In the genomic region with DNA sequence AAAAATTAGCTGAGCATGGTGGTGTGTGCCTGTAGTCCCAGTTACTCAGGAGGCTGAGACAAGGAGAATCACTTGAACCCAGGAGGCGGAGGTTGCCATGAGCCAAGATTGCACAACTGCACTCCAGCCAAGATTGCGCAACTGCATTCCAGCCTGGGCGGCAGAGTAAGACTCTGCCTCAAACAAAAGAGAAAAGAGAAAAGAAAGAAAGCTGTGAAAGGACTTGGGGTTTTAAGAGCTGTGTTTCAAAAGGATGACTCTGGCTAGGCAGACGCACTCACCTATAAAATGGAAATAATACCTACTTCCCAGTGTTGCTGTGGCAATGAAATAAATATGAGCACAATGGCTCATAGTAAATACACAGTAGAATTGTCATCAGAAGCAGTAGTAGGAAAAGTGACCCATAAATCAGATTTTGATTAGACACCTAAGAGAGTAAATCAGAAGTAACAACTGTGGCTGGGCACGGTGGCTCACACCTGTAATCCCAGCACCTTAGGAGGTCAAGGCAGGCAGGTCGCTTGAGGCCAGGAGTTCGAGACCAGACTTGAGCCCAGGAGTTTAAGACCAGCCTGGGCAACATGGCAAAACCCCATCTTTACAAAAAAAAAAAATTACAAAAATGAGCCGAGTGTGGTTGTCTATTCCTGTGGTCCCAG, we compare ENCODE assay signal across 9 cellular contexts. TPM values are rescaled to one million over a fixed set of nuclear protein-coding genes. Genes with fewer than 3 reads are reported as not detected.
DNase-seq lines count a peak whose midpoint lies in the region; ATAC-seq and TF ChIP-seq lines count a peak whose summit lies in the region.
"Had no signal": no experiment of that assay in that cellular context is flagged by ENCODE, and none has a peak within 500 bp of the region (broad histone marks: within the 10 kb centered on the region; RNA-seq: fewer than 3 reads in every experiment).

No MANE protein-coding gene starts in this region.

- H3K4me1 ChIP-seq in hepatocyte (ENCODE audit: insufficient read depth) = peaks cover 7% of the 10 kb centered on the region
- H3K4me1 ChIP-seq: SJSA1 had no signal

- no peak overlapping the region for H2AFZ ChIP-seq in hepatocyte

- 68% methylated on average over 8 of the region's 8 CpGs for WGBS in hepatocyte (ENCODE audit: low lambda C conversion rate, missing lambda C conversion rate)

- H3K27me3 Mint-ChIP-seq in natural killer cell (ENCODE audit: low read depth in 2 of 2) = peaks cover 7 to 8% of the 10 kb centered on the region in 2 donors
- peaks cover 2% of the 10 kb centered on the region for H3K27me3 Mint-ChIP-seq in activated T-helper 1 cell treated with anti-CD3 and anti-CD28 coated beads, Interleukin-12 subunit alpha, Interleukin-12 subunit beta, Interleukin-2, Interleukin-4 antibody, amounts not matched to agents 30 ng/mL and 10 ng/mL and 1 ng/mL, durations not matched to agents 14 hours and 24 hours and 36 hours (ENCODE audit: insufficient read depth)

- no peak overlapping the region for H3K4me3 ChIP-seq in hepatocyte
- H3K4me3 ChIP-seq: SJSA1 had no signal

- no peaks in the 10 kb centered on the region for H3K9me3 Mint-ChIP-seq in natural killer cell
- no peaks in the 10 kb centered on the region for H3K9me3 Mint-ChIP-seq in activated T-helper 1 cell treated with anti-CD3 and anti-CD28 coated beads, Interleukin-12 subunit alpha, Interleukin-12 subunit beta, Interleukin-2, Interleukin-4 antibody, amounts not matched to agents 30 ng/mL and 10 ng/mL and 1 ng/mL, durations not matched to agents 14 hours and 24 hours and 36 hours

- no peaks in the 10 kb centered on the region for H3K4me1 Mint-ChIP-seq in natural killer cell
- no peaks in the 10 kb centered on the region for H3K4me1 Mint-ChIP-seq in activated T-helper 1 cell treated with anti-CD3 and anti-CD28 coated beads, Interleukin-12 subunit alpha, Interleukin-12 subunit beta, Interleukin-2, Interleukin-4 antibody, amounts not matched to agents 30 ng/mL and 10 ng/mL and 1 ng/mL, durations not matched to agents 14 hours and 24 hours and 36 hours (ENCODE audit: low read depth)

- no peaks in the 10 kb centered on the region for H3K36me3 Mint-ChIP-seq in natural killer cell
- H3K36me3 Mint-ChIP-seq in activated T-helper 1 cell treated with anti-CD3 and anti-CD28 coated beads, Interleukin-12 subunit alpha, Interleukin-12 subunit beta, Interleukin-2, Interleukin-4 antibody, amounts not matched to agents 30 ng/mL and 10 ng/mL and 1 ng/mL, durations not matched to agents 14 hours and 24 hours and 36 hours (ENCODE audit: low read depth) = no peaks in the 10 kb centered on the region

- ATAC-seq in natural killer cell = no peak

- no peak overlapping the region for H3K27ac Mint-ChIP-seq in natural killer cell
- H3K27ac Mint-ChIP-seq in activated T-helper 1 cell treated with anti-CD3 and anti-CD28 coated beads, Interleukin-12 subunit alpha, Interleukin-12 subunit beta, Interleukin-2, Interleukin-4 antibody, amounts not matched to agents 30 ng/mL and 10 ng/mL and 1 ng/mL, durations not matched to agents 14 hours and 24 hours and 36 hours = no peak overlapping the region

- peak; percentile 60 for DNase-seq in SIG-M5 treated with dmso at 0.1 percent for 504 hours (lab: John Stamatoyannopoulos, UW; ENCODE audit: unreplicated experiment)
- no peak for DNase-seq in SIG-M5 (lab: John Stamatoyannopoulos, UW)
- DNase-seq in SKM-1 (lab: John Stamatoyannopoulos, UW; ENCODE audit: unreplicated experiment) = peak; percentile 40
- peak; percentile 67 for DNase-seq in hepatocyte (ENCODE audit: low spot score)
- peak; percentile 67 for DNase-seq in ureter (ENCODE audit: low spot score)
- DNase-seq in natural killer cell = no peak
- DNase-seq in activated T-helper 1 cell treated with anti-CD3 and anti-CD28 coated beads, Interleukin-12 subunit alpha, Interleukin-12 subunit beta, Interleukin-2, Interleukin-4 antibody, amounts not matched to agents 30 ng/mL and 10 ng/mL and 1 ng/mL, durations not matched to agents 14 hours and 24 hours and 36 hours (ENCODE audit: low spot score) = no peak
- DNase-seq in stimulated activated CD4-positive, alpha-beta T cell treated with anti-CD3 and anti-CD28 coated beads, Interleukin-4, amount 100 ng/mL, for 4 hours = no peak

- H3K4me3 Mint-ChIP-seq in natural killer cell = no peak overlapping the region
- no peak overlapping the region for H3K4me3 Mint-ChIP-seq in activated T-helper 1 cell treated with anti-CD3 and anti-CD28 coated beads, Interleukin-12 subunit alpha, Interleukin-12 subunit beta, Interleukin-2, Interleukin-4 antibody, amounts not matched to agents 30 ng/mL and 10 ng/mL and 1 ng/mL, durations not matched to agents 14 hours and 24 hours and 36 hours

- peak overlapping the region; percentile 81 for H3K27ac ChIP-seq in hepatocyte
- H3K27ac ChIP-seq: SJSA1 had no signal

- H3K36me3 ChIP-seq in hepatocyte (replicated peaks; ENCODE audit: insufficient read depth, low read depth) = no peaks in the 10 kb centered on the region
- H3K36me3 ChIP-seq: SJSA1 had no signal

- no peaks in the 10 kb centered on the region for H3K79me2 ChIP-seq in hepatocyte

- H4K20me1 ChIP-seq in hepatocyte (ENCODE audit: insufficient read depth, poor library complexity, severe bottlenecking) = no peaks in the 10 kb centered on the region

- peak overlapping the region; percentile 10 for H3K4me2 ChIP-seq in hepatocyte

- TF ChIP-seq CTCF in hepatocyte (IDR thresholded peaks at IDR 0.05; ENCODE audit: poor library complexity) (no peak), natural killer cell (IDR thresholded peaks at IDR 0.05) (no peak)

- no peaks in the 10 kb centered on the region for H3K27me3 ChIP-seq in hepatocyte
- H3K27me3 ChIP-seq: SJSA1 had no signal

- no peaks in the 10 kb centered on the region for H3K9me3 ChIP-seq in hepatocyte (ENCODE audit: low read depth)
- H3K9me3 ChIP-seq: SJSA1 had no signal

- intact Hi-C loops in natural killer cell (cut with micrococcal nuclease) = no loop called here
- intact Hi-C loops in activated T-helper 1 cell treated with anti-CD3 and anti-CD28 coated beads, Interleukin-12 subunit alpha, Interleukin-12 subunit beta, Interleukin-2, Interleukin-4 antibody, amounts not matched to agents 30 ng/mL and 10 ng/mL and 1 ng/mL, durations not matched to agents 14 hours and 24 hours and 36 hours (cut with micrococcal nuclease) = no loop called here

- H3K9me2 ChIP-seq in hepatocyte (replicated peaks; ENCODE audit: insufficient read depth) = no peaks in the 10 kb centered on the region

RNA-seq across cellular contexts. Expression of gene PUM1, which starts 45.9 kb away (rescaled TPM):
- total RNA-seq in hepatocyte (97.4 and 98.9 TPM in 2 replicates), ureter (174 TPM), natural killer cell (100 to 1,000 TPM; 193 to 209 (median 202) TPM)
- polyA plus RNA-seq in hepatocyte = 63.2 and 68.6 TPM in 2 replicates
- 130 and 132 TPM in 2 replicates for total RNA-seq in activated T-helper 1 cell treated with anti-CD3 and anti-CD28 coated beads, Interleukin-12 subunit alpha, Interleukin-12 subunit beta, Interleukin-2, Interleukin-4 antibody, amounts not matched to agents 30 ng/mL and 10 ng/mL and 1 ng/mL, durations not matched to agents 14 hours and 24 hours and 36 hours

Comparison
In these comparisons a context has a peak if more than half of its experiments do, and no peak if none do; other contexts are left out.
1. DNase-seq: peak in SIG-M5 treated with dmso at 0.1 percent for 504 hours (single experiment), SKM-1 (single experiment), hepatocyte (single experiment) and ureter (single experiment); none in SIG-M5 (single experiment), natural killer cell (single experiment), activated T-helper 1 cell treated with anti-CD3 and anti-CD28 coated beads, Interleukin-12 subunit alpha, Interleukin-12 subunit beta, Interleukin-2, Interleukin-4 antibody, amounts not matched to agents 30 ng/mL and 10 ng/mL and 1 ng/mL, durations not matched to agents 14 hours and 24 hours and 36 hours (single experiment) and stimulated activated CD4-positive, alpha-beta T cell treated with anti-CD3 and anti-CD28 coated beads, Interleukin-4, amount 100 ng/mL, for 4 hours (0 of 2).